1 cellular context compared by ENCODE assay signal in the genomic region with DNA sequence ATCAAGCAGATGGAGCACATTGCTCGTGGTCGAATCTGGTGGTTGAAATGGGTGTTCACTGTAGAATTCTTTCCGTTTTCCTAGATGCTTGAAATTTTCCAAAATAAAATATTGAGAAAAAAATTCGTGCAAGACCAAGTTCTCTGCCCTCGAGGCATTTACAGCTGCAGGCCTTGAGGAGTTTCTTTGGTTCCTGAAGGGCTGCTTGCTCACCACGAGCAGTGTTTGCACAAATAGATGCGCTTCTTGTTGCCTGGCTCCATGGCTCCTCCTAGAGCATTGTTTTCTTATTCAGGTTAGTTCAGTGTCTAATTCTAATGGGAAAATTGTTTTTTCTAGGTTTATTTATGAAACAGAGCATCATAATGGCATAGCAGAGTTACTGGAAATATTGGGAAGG.
TF ChIP-seq lines count a peak whose summit lies in the region.

No MANE protein-coding gene starts in this region.

TF ChIP-seq in HepG2, 621 proteins besides CTCF, POLR2A, EP300 and RAD21 (continued from another document):
- TF ChIP-seq, protein P1, sequence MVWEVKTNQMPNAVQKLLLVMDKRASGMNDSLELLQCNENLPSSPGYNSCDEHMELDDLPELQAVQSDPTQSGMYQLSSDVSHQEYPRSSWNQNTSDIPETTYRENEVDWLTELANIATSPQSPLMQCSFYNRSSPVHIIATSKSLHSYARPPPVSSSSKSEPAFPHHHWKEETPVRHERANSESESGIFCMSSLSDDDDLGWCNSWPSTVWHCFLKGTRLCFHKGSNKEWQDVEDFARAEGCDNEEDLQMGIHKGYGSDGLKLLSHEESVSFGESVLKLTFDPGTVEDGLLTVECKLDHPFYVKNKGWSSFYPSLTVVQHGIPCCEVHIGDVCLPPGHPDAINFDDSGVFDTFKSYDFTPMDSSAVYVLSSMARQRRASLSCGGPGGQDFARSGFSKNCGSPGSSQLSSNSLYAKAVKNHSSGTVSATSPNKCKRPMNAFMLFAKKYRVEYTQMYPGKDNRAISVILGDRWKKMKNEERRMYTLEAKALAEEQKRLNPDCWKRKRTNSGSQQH (CRISPR knock-in tag; IDR thresholded peaks at IDR 0.05; ENCODE audit: low read depth), result no peak
- TF ChIP-seq RORA (CRISPR knock-in tag; IDR thresholded peaks at IDR 0.05), result no peak
- TF ChIP-seq ZNF782 (CRISPR knock-in tag; IDR thresholded peaks at IDR 0.05; ENCODE audit: borderline replicate concordance), result no peak
- TF ChIP-seq GTF3A (CRISPR knock-in tag; conservative IDR thresholded peaks at IDR 0.05), result no peak
- TF ChIP-seq EED (CRISPR knock-in tag; IDR thresholded peaks at IDR 0.05), result no peak
- TF ChIP-seq ZNF674 (CRISPR knock-in tag; IDR thresholded peaks at IDR 0.05; ENCODE audit: low read depth), result no peak
- TF ChIP-seq ZNF207 (IDR thresholded peaks at IDR 0.05; ENCODE audit: borderline replicate concordance), result no peak
TF ChIP-seq in HepG2: peak in this region for 0.
